ENCODE assay signal across 30 cellular contexts in genomic region chr16:66091462-66091861, GRCh38.
DNase-seq lines count a peak whose midpoint lies in the region; ATAC-seq and TF ChIP-seq lines count a peak whose summit lies in the region.
"Had no signal": no experiment of that assay in that cellular context is flagged by ENCODE, and none has a peak within 500 bp of the region (broad histone marks: within the 10 kb centered on the region; RNA-seq: fewer than 3 reads in every experiment).

No MANE protein-coding gene starts in this region.

- no peak for TF ChIP-seq CTCF in foreskin fibroblast (IDR thresholded peaks at IDR 0.05; ENCODE audit: low read depth, low read length)
- no peak for TF ChIP-seq CTCF in smooth muscle cell (IDR thresholded peaks at IDR 0.05; ENCODE audit: borderline replicate concordance, insufficient read depth, poor library complexity, severe bottlenecking)
- TF ChIP-seq CTCF in osteocyte (IDR thresholded peaks at IDR 0.05): no peak
- no peak for TF ChIP-seq CTCF in thyroid gland (IDR thresholded peaks at IDR 0.05)

- no peaks in the 10 kb centered on the region for H3K36me3 Mint-ChIP-seq in osteocyte (ENCODE audit: unreplicated experiment)
- H3K36me3 Mint-ChIP-seq: activated CD8-positive, alpha-beta memory T cell treated with anti-CD3 and anti-CD28 coated beads, Interleukin-2, amount 10 ng/mL, durations not matched to agents 7 days and 5 days; CD4-positive, alpha-beta memory T cell had no signal

- DNase-seq in dedifferentiated amniotic fluid mesenchymal stem cell (ENCODE audit: extremely low spot score) (peak; percentile 42), foreskin fibroblast (peak; percentile 20 to 60), smooth muscle cell (lab: John Stamatoyannopoulos, UW; ENCODE audit: unreplicated experiment) (no peak), osteocyte (ENCODE audit: extremely low spot score, unreplicated experiment) (no peak), thyroid gland (no peak)
- no peak for DNase-seq in activated effector memory CD4-positive, alpha-beta T cell treated with Interleukin-2 at 50 U/mL for 16 hours
- DNase-seq: activated CD8-positive, alpha-beta memory T cell treated with anti-CD3 and anti-CD28 coated beads, Interleukin-2, amount 10 ng/mL, durations not matched to agents 7 days and 5 days; activated gamma-delta T cell treated with Interleukin-2 at 50 U/mL for 16 hours; activated T-cell treated with anti-CD3 and anti-CD28 coated beads, Interleukin-2, amount 50 U/mL, for 4 hours; CD4-positive, alpha-beta memory T cell; central memory CD4-positive, alpha-beta T cell; dermis blood vessel endothelial cell; EL; esophagus squamous epithelium; glutamatergic neuron; H7; left lung; mesendoderm; MM.1S; NCI-H1417 treated with DMSO at 0.1 percent for 48 hours; NCI-H748 treated with DMSO at 0.1 percent for 48 hours; right cardiac atrium; stimulated activated CD4-positive, alpha-beta T cell treated with anti-CD3 and anti-CD28 coated beads, Interleukin-4, amount 100 ng/mL, for 24 hours; T-helper 2 cell; upper lobe of left lung had no signal

- no peak for TF ChIP-seq POLR2A in thyroid gland (IDR thresholded peaks at IDR 0.05)

- peak overlapping the region; percentile 28 for H2AFZ ChIP-seq in smooth muscle cell (ENCODE audit: low read depth)

- no peaks in the 10 kb centered on the region for H3K9me3 ChIP-seq in BLaER1 treated with 17β-estradiol and CSF1 and Interleukin-3, amounts not matched to agents 10 nM and 100 nM (replicated peaks in 1 of 11)
- no peaks in the 10 kb centered on the region for H3K9me3 ChIP-seq in smooth muscle cell (replicated peaks; ENCODE audit: low read depth)
- no peaks in the 10 kb centered on the region for H3K9me3 ChIP-seq in thyroid gland
- H3K9me3 ChIP-seq: esophagus squamous epithelium, left lung, upper lobe of left lung had no signal

- H3K4me1 Mint-ChIP-seq in osteocyte (ENCODE audit: unreplicated experiment): peaks cover 7% of the 10 kb centered on the region
- H3K4me1 Mint-ChIP-seq: activated CD8-positive, alpha-beta memory T cell treated with anti-CD3 and anti-CD28 coated beads, Interleukin-2, amount 10 ng/mL, durations not matched to agents 7 days and 5 days; CD4-positive, alpha-beta memory T cell had no signal

- no peaks in the 10 kb centered on the region for H3K9me3 Mint-ChIP-seq in osteocyte (ENCODE audit: unreplicated experiment)
- H3K9me3 Mint-ChIP-seq: activated T-cell treated with anti-CD3 and anti-CD28 coated beads, Interleukin-2, amount 50 U/mL, for 4 hours had no signal

- no peak for ATAC-seq in HG02759 (IDR thresholded peaks at IDR 0.05; ENCODE audit: unreplicated experiment)
- ATAC-seq: activated CD8-positive, alpha-beta memory T cell treated with anti-CD3 and anti-CD28 coated beads, Interleukin-2, amount 10 ng/mL, durations not matched to agents 7 days and 5 days; activated T-cell treated with anti-CD3 and anti-CD28 coated beads, Interleukin-2, amount 50 U/mL, for 4 hours; GM12878; left lung; right cardiac atrium; Right ventricle myocardium inferior; SK-N-SH treated with all-trans-retinoic acid at 6 μM for 48 hours had no signal

- H3K4me3 ChIP-seq in BLaER1 treated with 17β-estradiol and CSF1 and Interleukin-3, amounts not matched to agents 10 nM and 100 nM: no peak overlapping the region
- no peak overlapping the region for H3K4me3 ChIP-seq in foreskin fibroblast (ENCODE audit: low read depth in 1 of 2, low read length in 2 of 2)
- no peak overlapping the region for H3K4me3 ChIP-seq in smooth muscle cell
- H3K4me3 ChIP-seq in thyroid gland (replicated peaks in 1 of 3): no peak overlapping the region
- H3K4me3 ChIP-seq: esophagus squamous epithelium, GM12878, left lung, upper lobe of left lung had no signal

- H3F3A ChIP-seq in smooth muscle cell (ENCODE audit: low read depth): no peaks in the 10 kb centered on the region

- H3K27me3 Mint-ChIP-seq in osteocyte (ENCODE audit: unreplicated experiment): no peaks in the 10 kb centered on the region
- H3K27me3 Mint-ChIP-seq: activated CD8-positive, alpha-beta memory T cell treated with anti-CD3 and anti-CD28 coated beads, Interleukin-2, amount 10 ng/mL, durations not matched to agents 7 days and 5 days had no signal

- H3K9ac ChIP-seq in BLaER1 treated with 17β-estradiol and CSF1 and Interleukin-3, amounts not matched to agents 10 nM and 100 nM: peak overlapping the region in 1 of 11 experiments; percentile 44; a peak in 2 of 22 replicates
- no peak overlapping the region for H3K9ac ChIP-seq in smooth muscle cell (ENCODE audit: low read depth)

- no peak overlapping the region for H3K27ac Mint-ChIP-seq in osteocyte (ENCODE audit: unreplicated experiment)
- H3K27ac Mint-ChIP-seq: activated CD8-positive, alpha-beta memory T cell treated with anti-CD3 and anti-CD28 coated beads, Interleukin-2, amount 10 ng/mL, durations not matched to agents 7 days and 5 days; CD4-positive, alpha-beta memory T cell had no signal

- H3K36me3 ChIP-seq in BLaER1 treated with 17β-estradiol and CSF1 and Interleukin-3, amounts not matched to agents 10 nM and 100 nM: no peaks in the 10 kb centered on the region
- H3K36me3 ChIP-seq in smooth muscle cell (ENCODE audit: low read depth) (no peaks in the 10 kb centered on the region), thyroid gland (no peaks in the 10 kb centered on the region)
- H3K36me3 ChIP-seq: esophagus squamous epithelium, left lung, upper lobe of left lung had no signal

- intact Hi-C loops in thyroid gland (cut with DNase I): no loop called here

- H3K79me2 ChIP-seq in smooth muscle cell (ENCODE audit: low read depth): no peaks in the 10 kb centered on the region

- peaks cover 0 to 26% (median 21%) of the 10 kb centered on the region in 10 experiments; a peak in 16 of 20 replicates for H3K4me1 ChIP-seq in BLaER1 treated with 17β-estradiol and CSF1 and Interleukin-3, amounts not matched to agents 10 nM and 100 nM
- H3K4me1 ChIP-seq in smooth muscle cell (ENCODE audit: low read depth): no peaks in the 10 kb centered on the region
- H3K4me1 ChIP-seq in thyroid gland: no peaks in the 10 kb centered on the region
- H3K4me1 ChIP-seq: upper lobe of left lung had no signal

- peak overlapping the region in 9 of 11 experiments; percentile 15 to 80 (median 62); a peak in 18 of 22 replicates for H3K4me2 ChIP-seq in BLaER1 treated with 17β-estradiol and CSF1 and Interleukin-3, amounts not matched to agents 10 nM and 100 nM
- no peak overlapping the region for H3K4me2 ChIP-seq in smooth muscle cell

- H3K27ac ChIP-seq in BLaER1 treated with 17β-estradiol and CSF1 and Interleukin-3, amounts not matched to agents 10 nM and 100 nM: peak overlapping the region in 5 of 11 experiments; percentile 37 to 62 (median 53); a peak in 9 of 22 replicates
- H3K27ac ChIP-seq in smooth muscle cell (ENCODE audit: low read depth): no peak overlapping the region
- no peak overlapping the region for H3K27ac ChIP-seq in thyroid gland
- H3K27ac ChIP-seq: esophagus squamous epithelium, left lung, upper lobe of left lung had no signal

- no peaks in the 10 kb centered on the region for H3K27me3 ChIP-seq in BLaER1 treated with 17β-estradiol and CSF1 and Interleukin-3, amounts not matched to agents 10 nM and 100 nM
- H3K27me3 ChIP-seq in smooth muscle cell (ENCODE audit: low read depth) (no peaks in the 10 kb centered on the region), thyroid gland (no peaks in the 10 kb centered on the region)
- H3K27me3 ChIP-seq: esophagus squamous epithelium, left lung, upper lobe of left lung had no signal

- H3K4me3 Mint-ChIP-seq in osteocyte (ENCODE audit: unreplicated experiment): no peak overlapping the region
- H3K4me3 Mint-ChIP-seq: activated CD8-positive, alpha-beta memory T cell treated with anti-CD3 and anti-CD28 coated beads, Interleukin-2, amount 10 ng/mL, durations not matched to agents 7 days and 5 days; activated T-cell treated with anti-CD3 and anti-CD28 coated beads, Interleukin-2, amount 50 U/mL, for 4 hours; CD4-positive, alpha-beta memory T cell had no signal

- no peaks in the 10 kb centered on the region for H4K20me1 ChIP-seq in BLaER1 treated with 17β-estradiol and CSF1 and Interleukin-3, amounts not matched to agents 10 nM and 100 nM
- no peaks in the 10 kb centered on the region for H4K20me1 ChIP-seq in smooth muscle cell (ENCODE audit: low read depth)

Comparison
In these comparisons a context has a peak if more than half of its experiments do, and no peak if none do; other contexts are left out.
1. DNase-seq: peak in dedifferentiated amniotic fluid mesenchymal stem cell (single experiment) and foreskin fibroblast (2 of 2); none in smooth muscle cell (single experiment), activated effector memory CD4-positive, alpha-beta T cell treated with Interleukin-2 at 50 U/mL for 16 hours (single experiment), osteocyte (single experiment) and thyroid gland (0 of 2).